In genomic region chr2:222381556-222381955, GRCh38 we compare ENCODE assay signal across 1 cellular context.
TF ChIP-seq lines count a peak whose summit lies in the region.

No MANE protein-coding gene starts in this region.

TF ChIP-seq in HepG2, 621 proteins besides CTCF, POLR2A, EP300 and RAD21 (continued from another document):
- TF ChIP-seq ZNF484 (CRISPR knock-in tag; IDR thresholded peaks at IDR 0.05; ENCODE audit: borderline replicate concordance, low read depth) (no peak), ZFP82 (CRISPR knock-in tag; IDR thresholded peaks at IDR 0.05; ENCODE audit: borderline replicate concordance) (no peak), JUNB (CRISPR knock-in tag; IDR thresholded peaks at IDR 0.05; ENCODE audit: borderline replicate concordance) (no peak), ZNF33A (CRISPR knock-in tag; IDR thresholded peaks at IDR 0.05; ENCODE audit: borderline replicate concordance) (no peak), ONECUT2 (CRISPR knock-in tag; IDR thresholded peaks at IDR 0.05) (no peak), ZNF276 (CRISPR knock-in tag; IDR thresholded peaks at IDR 0.05; ENCODE audit: low read depth) (no peak)
- TF ChIP-seq, protein P1, sequence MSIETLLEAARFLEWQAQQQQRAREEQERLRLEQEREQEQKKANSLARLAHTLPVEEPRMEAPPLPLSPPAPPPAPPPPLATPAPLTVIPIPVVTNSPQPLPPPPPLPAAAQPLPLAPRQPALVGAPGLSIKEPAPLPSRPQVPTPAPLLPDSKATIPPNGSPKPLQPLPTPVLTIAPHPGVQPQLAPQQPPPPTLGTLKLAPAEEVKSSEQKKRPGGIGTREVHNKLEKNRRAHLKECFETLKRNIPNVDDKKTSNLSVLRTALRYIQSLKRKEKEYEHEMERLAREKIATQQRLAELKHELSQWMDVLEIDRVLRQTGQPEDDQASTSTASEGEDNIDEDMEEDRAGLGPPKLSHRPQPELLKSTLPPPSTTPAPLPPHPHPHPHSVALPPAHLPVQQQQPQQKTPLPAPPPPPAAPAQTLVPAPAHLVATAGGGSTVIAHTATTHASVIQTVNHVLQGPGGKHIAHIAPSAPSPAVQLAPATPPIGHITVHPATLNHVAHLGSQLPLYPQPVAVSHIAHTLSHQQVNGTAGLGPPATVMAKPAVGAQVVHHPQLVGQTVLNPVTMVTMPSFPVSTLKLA (IDR thresholded peaks at IDR 0.05) = no peak
